Comparison of ENCODE assay signal across 6 cellular contexts in genomic region chr7:153445641-153446040, GRCh38.
"Had no signal": no experiment of that assay in that cellular context is flagged by ENCODE, and none has a peak within 500 bp of the region (broad histone marks: within the 10 kb centered on the region; RNA-seq: fewer than 3 reads in every experiment).

No MANE protein-coding gene starts in this region.

- DNase-seq: GM23248, GOT3, H7, HCEC 1CT, IMR-90 had no signal

- H3K4me3 ChIP-seq: GM23248, K562 had no signal
